ENCODE assay signal across 8 cellular contexts in genomic region chr2:230902180-230902899, GRCh38. TPM values are rescaled to one million over a fixed set of nuclear protein-coding genes. Genes with fewer than 3 reads are reported as not detected.
DNase-seq lines count a peak whose midpoint lies in the region; ATAC-seq and TF ChIP-seq lines count a peak whose summit lies in the region.

No MANE protein-coding gene starts in this region.

- no peak overlapping the region for H2AFZ ChIP-seq in trophoblast cell (ENCODE audit: insufficient read depth, low read length, poor library complexity)

- H3K79me2 ChIP-seq in trophoblast cell (ENCODE audit: control insufficient read depth, insufficient read depth, low read length, poor library complexity), result no peaks in the 10 kb centered on the region

- no peak overlapping the region for H3K27ac ChIP-seq in trophoblast cell (ENCODE audit: low read depth, low read length)

- H3K27me3 ChIP-seq in BJ (ENCODE audit: control insufficient read depth, insufficient read depth, low read length), result peaks cover 5% of the 10 kb centered on the region
- no peaks in the 10 kb centered on the region for H3K27me3 ChIP-seq in trophoblast cell (ENCODE audit: insufficient read depth, low read length)

- H3K4ac ChIP-seq in trophoblast cell (ENCODE audit: low read depth, low read length), result no peak overlapping the region

- WGBS in trophoblast cell (ENCODE audit: extremely low coverage, insufficient coverage, insufficient read length), result no CpG with 5 or more reads among the region's 8 CpGs

- H2BK120ac ChIP-seq in trophoblast cell (ENCODE audit: insufficient read depth, low read length, poor library complexity), result no peak overlapping the region

- no peak overlapping the region for H3K4me3 ChIP-seq in BJ (ENCODE audit: low read depth, low read length)
- H3K4me3 ChIP-seq in fibroblast of the aortic adventitia (ENCODE audit: low read depth, low read length), result no peak overlapping the region
- H3K4me3 ChIP-seq in trophoblast cell (ENCODE audit: low read depth, low read length), result no peak overlapping the region

- POLR2A ChIA-PET in BJ (lab: Charles Lee), result no interaction called here

- TF ChIP-seq CTCF in BJ (IDR thresholded peaks at IDR 0.05; ENCODE audit: insufficient read depth, low read depth, low read length) (peak; percentile 74), fibroblast of the aortic adventitia (IDR thresholded peaks at IDR 0.05; ENCODE audit: insufficient read depth, low read length) (peak; percentile 90)

- H3K36me3 ChIP-seq in BJ (ENCODE audit: control insufficient read depth, insufficient read depth, low read length) (no peaks in the 10 kb centered on the region), trophoblast cell (ENCODE audit: control insufficient read depth in 1 of 2, insufficient read depth in 2 of 2, low read length in 2 of 2) (no peaks in the 10 kb centered on the region)

- CTCF ChIA-PET in BJ (lab: Yijun Ruan, JAX), result interaction anchor here (0.7 to 1.7 kb wide), 8 partner anchors 10 to 656 kb away, joined by 3 to 9 read pairs (median 4); no protein-coding TSS in a partner anchor

- H2BK12ac ChIP-seq in trophoblast cell (ENCODE audit: low read length), result no peak overlapping the region

- peaks cover 8 to 12% of the 10 kb centered on the region in 2 experiments for H3K4me1 ChIP-seq in trophoblast cell (ENCODE audit: control insufficient read depth in 1 of 2, insufficient read depth in 2 of 2, low read length in 2 of 2)

- H2AK5ac ChIP-seq in trophoblast cell (ENCODE audit: low read length), result no peak overlapping the region

- no peak overlapping the region for H3K14ac ChIP-seq in trophoblast cell (ENCODE audit: low read length)

- no peak overlapping the region for H2BK5ac ChIP-seq in trophoblast cell (ENCODE audit: low read depth, low read length, poor library complexity)

- H3K9ac ChIP-seq in trophoblast cell (ENCODE audit: low read length), result no peak overlapping the region

- no peak overlapping the region for H4K8ac ChIP-seq in trophoblast cell (ENCODE audit: low read depth, low read length)

- DNase-seq in BJ (ENCODE audit: low read depth), result no peak
- DNase-seq in NOMO-1 (lab: John Stamatoyannopoulos, UW; ENCODE audit: unreplicated experiment in 2 of 2), result peak; percentile 38 to 52
- peak; percentile 18 for DNase-seq in activated T-cell treated with anti-CD3 and anti-CD28 coated beads for 1 hour (ENCODE audit: low read depth)
- DNase-seq in fibroblast of the aortic adventitia (ENCODE audit: low read depth), result peak; percentile 74
- peak; percentile 51 to 63 for DNase-seq in trophoblast cell

- H4K91ac ChIP-seq in trophoblast cell (ENCODE audit: low read depth, low read length), result no peak overlapping the region

- H3K4me2 ChIP-seq in trophoblast cell (ENCODE audit: low read length), result no peak overlapping the region

- no peak overlapping the region for H3K23ac ChIP-seq in trophoblast cell (ENCODE audit: low read length)

- no peak overlapping the region for H3K18ac ChIP-seq in trophoblast cell (ENCODE audit: low read length)

- peak; percentile 55 for ATAC-seq in GM18519 (IDR thresholded peaks at IDR 0.05; ENCODE audit: low FRiP score, unreplicated experiment)
- peak; percentile 72 for ATAC-seq in HG03159 (IDR thresholded peaks at IDR 0.05; ENCODE audit: unreplicated experiment)
- ATAC-seq in GM19328 (IDR thresholded peaks at IDR 0.05; ENCODE audit: unreplicated experiment), result no peak

- H3K9me3 ChIP-seq in trophoblast cell (ENCODE audit: insufficient read depth, low read depth, low read length), result peaks cover 4% of the 10 kb centered on the region

- no peaks in the 10 kb centered on the region for H3K79me1 ChIP-seq in trophoblast cell (ENCODE audit: low read length)

- H4K12ac ChIP-seq in trophoblast cell (ENCODE audit: low read depth, low read length), result no peak overlapping the region

RNA-seq across cellular contexts. Expression of gene GPR55, which starts 22.7 kb away (rescaled TPM):
- polyA plus RNA-seq in BJ (2011; rRNA removed), result not detected in 2 replicates
- polyA minus RNA-seq in BJ (2011; rRNA and poly(A)+ RNA removed), result not detected in 2 replicates
- total RNA-seq in fibroblast of the aortic adventitia (ENCODE audit: low replicate concordance), result under 0.01 TPM in 1 of 2 replicates, not detected in the other
- 0.07 and 0.08 TPM in 2 replicates for polyA plus RNA-seq in trophoblast cell (2013)

RNA-seq across cellular contexts. Expression of gene ITM2C, which starts 37.6 kb away (rescaled TPM):
- polyA plus RNA-seq in BJ (2011; rRNA removed), result 524 and 885 TPM in 2 replicates
- 186 and 267 TPM in 2 replicates for polyA minus RNA-seq in BJ (2011; rRNA and poly(A)+ RNA removed)
- total RNA-seq in fibroblast of the aortic adventitia (ENCODE audit: low replicate concordance), result 26.5 and 38.1 TPM in 2 replicates
- polyA plus RNA-seq in trophoblast cell (2013), result 306 and 337 TPM in 2 replicates
